2 cellular contexts compared by ENCODE assay signal in the genomic region with DNA sequence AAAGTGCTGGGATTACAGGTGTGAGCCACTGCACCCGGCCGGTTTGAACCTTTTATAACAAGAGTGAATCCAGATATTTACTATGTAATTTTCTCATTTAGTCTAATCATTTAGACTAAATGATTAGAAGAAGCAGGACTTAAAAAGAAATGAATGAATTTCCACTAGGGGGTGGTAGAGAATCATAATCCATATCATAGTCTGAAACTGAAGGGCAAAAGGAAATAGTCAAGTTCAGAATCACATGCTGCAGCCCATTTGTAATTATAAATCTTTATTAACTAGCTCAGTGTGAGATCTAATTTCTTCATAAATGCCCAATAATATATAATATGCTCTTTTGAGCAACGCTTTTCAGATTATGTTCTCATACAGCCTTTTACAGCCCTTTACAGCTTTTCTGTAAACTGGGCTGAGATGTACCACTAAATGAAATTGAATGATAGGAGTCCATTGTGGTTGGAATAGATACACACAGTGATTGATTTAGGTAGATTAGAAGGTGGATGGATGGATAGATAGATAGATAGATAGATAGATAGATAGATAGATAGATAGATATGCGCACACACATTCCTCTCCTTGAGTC.
TF ChIP-seq lines count a peak whose summit lies in the region.

No MANE protein-coding gene starts in this region.

TF ChIP-seq in HCT116, 20 proteins besides CTCF, POLR2A, EP300 and RAD21:
- TF ChIP-seq EGR1 (IDR thresholded peaks at IDR 0.05; ENCODE audit: low read depth) (0 out of 2 replicates have a peak, but pooled peaks have one; percentile 22), SRF (IDR thresholded peaks at IDR 0.05; ENCODE audit: low read depth) (no peak), TCF7L2 (IDR thresholded peaks at IDR 0.05; ENCODE audit: borderline replicate concordance, extremely low read depth, insufficient read depth, insufficient read length) (no peak)
- TF ChIP-seq, protein P1, sequence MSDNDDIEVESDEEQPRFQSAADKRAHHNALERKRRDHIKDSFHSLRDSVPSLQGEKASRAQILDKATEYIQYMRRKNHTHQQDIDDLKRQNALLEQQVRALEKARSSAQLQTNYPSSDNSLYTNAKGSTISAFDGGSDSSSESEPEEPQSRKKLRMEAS (IDR thresholded peaks at IDR 0.05), result no peak
- TF ChIP-seq, protein P2, sequence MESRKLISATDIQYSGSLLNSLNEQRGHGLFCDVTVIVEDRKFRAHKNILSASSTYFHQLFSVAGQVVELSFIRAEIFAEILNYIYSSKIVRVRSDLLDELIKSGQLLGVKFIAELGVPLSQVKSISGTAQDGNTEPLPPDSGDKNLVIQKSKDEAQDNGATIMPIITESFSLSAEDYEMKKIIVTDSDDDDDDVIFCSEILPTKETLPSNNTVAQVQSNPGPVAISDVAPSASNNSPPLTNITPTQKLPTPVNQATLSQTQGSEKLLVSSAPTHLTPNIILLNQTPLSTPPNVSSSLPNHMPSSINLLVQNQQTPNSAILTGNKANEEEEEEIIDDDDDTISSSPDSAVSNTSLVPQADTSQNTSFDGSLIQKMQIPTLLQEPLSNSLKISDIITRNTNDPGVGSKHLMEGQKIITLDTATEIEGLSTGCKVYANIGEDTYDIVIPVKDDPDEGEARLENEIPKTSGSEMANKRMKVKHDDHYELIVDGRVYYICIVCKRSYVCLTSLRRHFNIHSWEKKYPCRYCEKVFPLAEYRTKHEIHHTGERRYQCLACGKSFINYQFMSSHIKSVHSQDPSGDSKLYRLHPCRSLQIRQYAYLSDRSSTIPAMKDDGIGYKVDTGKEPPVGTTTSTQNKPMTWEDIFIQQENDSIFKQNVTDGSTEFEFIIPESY (IDR thresholded peaks at IDR 0.05; ENCODE audit: extremely low read depth, insufficient replicate concordance, low read length), result no peak
- TF ChIP-seq, protein P3, sequence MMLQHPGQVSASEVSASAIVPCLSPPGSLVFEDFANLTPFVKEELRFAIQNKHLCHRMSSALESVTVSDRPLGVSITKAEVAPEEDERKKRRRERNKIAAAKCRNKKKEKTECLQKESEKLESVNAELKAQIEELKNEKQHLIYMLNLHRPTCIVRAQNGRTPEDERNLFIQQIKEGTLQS (IDR thresholded peaks at IDR 0.05), result no peak

TF ChIP-seq in K562, 482 proteins besides CTCF, POLR2A, EP300 and RAD21:
- TF ChIP-seq, protein P4, sequence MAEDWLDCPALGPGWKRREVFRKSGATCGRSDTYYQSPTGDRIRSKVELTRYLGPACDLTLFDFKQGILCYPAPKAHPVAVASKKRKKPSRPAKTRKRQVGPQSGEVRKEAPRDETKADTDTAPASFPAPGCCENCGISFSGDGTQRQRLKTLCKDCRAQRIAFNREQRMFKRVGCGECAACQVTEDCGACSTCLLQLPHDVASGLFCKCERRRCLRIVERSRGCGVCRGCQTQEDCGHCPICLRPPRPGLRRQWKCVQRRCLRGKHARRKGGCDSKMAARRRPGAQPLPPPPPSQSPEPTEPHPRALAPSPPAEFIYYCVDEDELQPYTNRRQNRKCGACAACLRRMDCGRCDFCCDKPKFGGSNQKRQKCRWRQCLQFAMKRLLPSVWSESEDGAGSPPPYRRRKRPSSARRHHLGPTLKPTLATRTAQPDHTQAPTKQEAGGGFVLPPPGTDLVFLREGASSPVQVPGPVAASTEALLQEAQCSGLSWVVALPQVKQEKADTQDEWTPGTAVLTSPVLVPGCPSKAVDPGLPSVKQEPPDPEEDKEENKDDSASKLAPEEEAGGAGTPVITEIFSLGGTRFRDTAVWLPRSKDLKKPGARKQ (CRISPR knock-in tag; IDR thresholded peaks at IDR 0.05), result no peak
- TF ChIP-seq RAD51 (IDR thresholded peaks at IDR 0.05; ENCODE audit: borderline replicate concordance, low read depth) (no peak), NR1H2 (CRISPR knock-in tag; IDR thresholded peaks at IDR 0.05) (no peak), MXI1 (IDR thresholded peaks at IDR 0.05; ENCODE audit: low read depth, low read length) (no peak), ZNF644 (tag; IDR thresholded peaks at IDR 0.05; ENCODE audit: low read depth) (no peak), POLR3G (IDR thresholded peaks at IDR 0.05; ENCODE audit: extremely low read depth, insufficient read length, insufficient replicate concordance) (no peak), DDX20 (tag; IDR thresholded peaks at IDR 0.05; ENCODE audit: low read depth) (no peak), CSDE1 (IDR thresholded peaks at IDR 0.05) (no peak), TAF15 (IDR thresholded peaks at IDR 0.05; ENCODE audit: low read depth, low read length) (no peak), TEAD2 (tag; IDR thresholded peaks at IDR 0.05) (no peak), SMC3 (conservative IDR thresholded peaks at IDR 0.05; ENCODE audit: insufficient read depth, low read depth, low read length) (peak; percentile 72), GTF2F1 (IDR thresholded peaks at IDR 0.05; ENCODE audit: low read depth, low read length) (no peak), RFX1 (IDR thresholded peaks at IDR 0.05) (no peak), NBN (IDR thresholded peaks at IDR 0.05; ENCODE audit: low read depth) (no peak)
- TF ChIP-seq, protein P5, sequence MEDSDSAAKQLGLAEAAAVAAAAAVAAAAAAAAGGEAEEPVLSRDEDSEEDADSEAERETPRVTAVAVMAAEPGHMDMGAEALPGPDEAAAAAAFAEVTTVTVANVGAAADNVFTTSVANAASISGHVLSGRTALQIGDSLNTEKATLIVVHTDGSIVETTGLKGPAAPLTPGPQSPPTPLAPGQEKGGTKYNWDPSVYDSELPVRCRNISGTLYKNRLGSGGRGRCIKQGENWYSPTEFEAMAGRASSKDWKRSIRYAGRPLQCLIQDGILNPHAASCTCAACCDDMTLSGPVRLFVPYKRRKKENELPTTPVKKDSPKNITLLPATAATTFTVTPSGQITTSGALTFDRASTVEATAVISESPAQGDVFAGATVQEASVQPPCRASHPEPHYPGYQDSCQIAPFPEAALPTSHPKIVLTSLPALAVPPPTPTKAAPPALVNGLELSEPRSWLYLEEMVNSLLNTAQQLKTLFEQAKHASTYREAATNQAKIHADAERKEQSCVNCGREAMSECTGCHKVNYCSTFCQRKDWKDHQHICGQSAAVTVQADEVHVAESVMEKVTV (CRISPR knock-in tag; IDR thresholded peaks at IDR 0.05), result peak; percentile 79
